Comparison of ENCODE assay signal across 7 cellular contexts in the genomic region with DNA sequence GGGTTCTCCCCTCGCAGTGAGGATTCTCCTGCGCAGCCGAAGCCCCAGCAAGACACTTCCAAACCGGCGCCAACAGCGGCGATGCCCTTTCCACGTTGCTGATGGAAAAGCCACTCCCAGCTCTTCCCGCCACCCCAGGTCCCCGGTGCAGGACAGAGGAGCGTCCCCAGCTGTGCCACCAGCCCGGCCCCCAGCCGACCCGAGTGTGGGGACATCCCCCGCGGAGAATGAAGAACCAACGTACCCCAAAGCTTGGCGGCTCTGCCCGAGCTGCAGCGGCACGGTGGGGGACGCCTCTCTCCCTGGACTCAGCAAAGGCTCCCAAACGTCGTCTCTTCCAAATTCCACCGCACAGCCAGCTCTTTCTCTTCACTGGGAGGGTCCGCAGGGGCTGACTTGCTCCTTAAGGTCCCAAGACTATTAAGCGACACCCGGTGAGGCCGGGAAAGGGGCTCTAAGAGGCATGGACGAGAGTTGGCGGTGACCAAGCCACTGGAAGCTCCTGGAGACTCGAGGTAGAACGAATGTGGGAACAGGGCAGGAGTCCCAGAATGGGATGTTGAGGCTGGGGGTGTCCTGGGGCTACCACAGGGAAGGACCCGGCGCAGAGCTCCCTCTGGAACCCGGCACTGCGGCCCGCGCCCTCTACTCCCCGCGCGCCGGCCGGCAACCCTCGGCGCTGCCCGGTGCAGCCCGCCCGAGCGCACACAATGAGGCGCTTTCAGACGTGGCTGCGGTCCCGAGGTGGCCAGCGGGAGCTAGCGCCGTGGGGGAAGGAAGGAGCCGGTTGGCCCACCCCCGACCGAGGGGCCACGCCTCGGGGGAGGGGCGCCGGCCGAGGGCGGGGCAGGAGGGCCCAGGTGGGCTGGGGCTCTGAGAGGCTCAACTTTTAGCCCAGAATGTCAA. TPM values are rescaled to one million over a fixed set of nuclear protein-coding genes. Genes with fewer than 3 reads are reported as not detected.
A peak's percentile ranks its signal among the peaks of the same experiment; 100 is the strongest.
DNase-seq lines count a peak whose midpoint lies in the region; TF ChIP-seq lines count a peak whose summit lies in the region.

A gene (minus strand): TSS at position 746 of the 906 bp plus-strand sequence. CDS start 15,613 bp downstream, outside the sequence.

- H3K4me2 ChIP-seq in mesendoderm (ENCODE audit: low read length): peak within 1 kb of the TSS; percentile 67

- no peaks in the 10 kb centered on the region for H3K9me3 ChIP-seq in HAP-1
- H3K9me3 ChIP-seq in ectodermal cell (ENCODE audit: control insufficient read depth, low read length): no peaks in the 10 kb centered on the region
- H3K9me3 ChIP-seq in tibial artery: no peaks in the 10 kb centered on the region

- WGBS in ectodermal cell, 2 experiments: 1% methylated on average over 66 of the region's 66 CpGs
- no CpG with 5 or more reads among the region's 66 CpGs for WGBS in mesendoderm (ENCODE audit: extremely low coverage, insufficient coverage, low lambda C conversion rate)

- in situ Hi-C loops in HAP-1 (cut with MboI; ENCODE audit: low sequenced_read_pairs): no loop called here
- in situ Hi-C loops in SK-MEL-5 (cut with HindIII; ENCODE audit: low pct_unique_long_range_greater_than_20kb, low sequenced_read_pairs): no loop called here

- TF ChIP-seq POLR2A in GM15510 (IDR thresholded peaks at IDR 0.05; ENCODE audit: borderline replicate concordance, extremely low read depth, insufficient read length): peak; percentile 25

- no peak within 1 kb of the TSS for H4K5ac ChIP-seq in mesendoderm (ENCODE audit: low read length)

- H3K4me1 ChIP-seq in HAP-1: peaks cover 8% of the 10 kb centered on the region
- H3K4me1 ChIP-seq in ectodermal cell (ENCODE audit: control insufficient read depth, insufficient read depth, low read length): peaks cover 3% of the 10 kb centered on the region
- peaks cover 2% of the 10 kb centered on the region for H3K4me1 ChIP-seq in mesendoderm (ENCODE audit: control insufficient read depth, low read depth, low read length)
- H3K4me1 ChIP-seq in tibial artery: peaks cover 0 to 39% (median 19%) of the 10 kb centered on the region in 4 donors

- peak; percentile 27 to 76 for DNase-seq in HAP-1 (ENCODE audit: low spot score in 2 of 2)
- DNase-seq in SK-MEL-5 (ENCODE audit: low read depth, low spot score): peak; percentile 85
- DNase-seq in mesendoderm: peak; percentile 82
- DNase-seq in tibial artery: no peak
- no peak for DNase-seq in AG08396 (ENCODE audit: low spot score)

- no peak within 1 kb of the TSS for H3K23ac ChIP-seq in mesendoderm (ENCODE audit: low read length)

- H4K8ac ChIP-seq in mesendoderm (ENCODE audit: low read depth, low read length): no peak within 1 kb of the TSS

- H3K27me3 ChIP-seq in HAP-1 (ENCODE audit: low read depth) (no peaks in the 10 kb centered on the region), ectodermal cell (ENCODE audit: control insufficient read depth, insufficient read depth, low read length, poor library complexity, severe bottlenecking) (peaks cover 8% of the 10 kb centered on the region), mesendoderm (ENCODE audit: insufficient read depth, low read length, poor library complexity) (no peaks in the 10 kb centered on the region), tibial artery (no peaks in the 10 kb centered on the region)

- no peaks in the 10 kb centered on the region for H3K79me1 ChIP-seq in mesendoderm (ENCODE audit: low read length)

- H2BK15ac ChIP-seq in mesendoderm (replicated peaks; ENCODE audit: low read depth): no peak within 1 kb of the TSS

- peak within 1 kb of the TSS; percentile 7 for H3K18ac ChIP-seq in mesendoderm (ENCODE audit: low read length)

- no peaks in the 10 kb centered on the region for H3K79me2 ChIP-seq in mesendoderm (ENCODE audit: control insufficient read depth, insufficient read depth, low read length)

- no peak for TF ChIP-seq CTCF in tibial artery (IDR thresholded peaks at IDR 0.05)

- H2BK120ac ChIP-seq in mesendoderm (ENCODE audit: low read depth, low read length): no peak within 1 kb of the TSS

- H3K4me3 ChIP-seq in HAP-1 (peak within 1 kb of the TSS; percentile 32), ectodermal cell (ENCODE audit: insufficient read depth, low read depth, low read length) (peak within 1 kb of the TSS; percentile 57), mesendoderm (ENCODE audit: low read length) (peak within 1 kb of the TSS; percentile 74), tibial artery (peak within 1 kb of the TSS; percentile 46 to 57)

- peak within 1 kb of the TSS; percentile 30 for H2BK5ac ChIP-seq in mesendoderm (ENCODE audit: low read length)

- intact Hi-C loops in tibial artery (cut with DNase I; ENCODE audit: low total_unique reads): no loop called here

- H3K27ac ChIP-seq in ectodermal cell (ENCODE audit: insufficient read depth, low read depth, low read length, poor library complexity, severe bottlenecking) (no peak within 1 kb of the TSS), mesendoderm (ENCODE audit: low read depth, low read length) (no peak within 1 kb of the TSS), tibial artery (peak within 1 kb of the TSS; percentile 42 to 56)

- peak within 1 kb of the TSS; percentile 87 for H3K9ac ChIP-seq in mesendoderm (ENCODE audit: low read length)

- peak within 1 kb of the TSS; percentile 94 for H3K56ac ChIP-seq in mesendoderm (ENCODE audit: low read length)

- H3K4ac ChIP-seq in mesendoderm (ENCODE audit: low read depth, low read length): no peak within 1 kb of the TSS

- H2AK5ac ChIP-seq in mesendoderm (ENCODE audit: low read length): no peak within 1 kb of the TSS

- H3K36me3 ChIP-seq in HAP-1 (replicated peaks) (no peaks in the 10 kb centered on the region), ectodermal cell (ENCODE audit: control insufficient read depth, insufficient read depth, low read length) (no peaks in the 10 kb centered on the region), mesendoderm (ENCODE audit: control insufficient read depth, insufficient read depth, low read length) (no peaks in the 10 kb centered on the region), tibial artery (no peaks in the 10 kb centered on the region)

RNA-seq across cellular contexts. Expression of the gene that starts here (rescaled TPM):
- total RNA-seq in SK-MEL-5 (2014; rRNA removed; shearing (Covaris generic)): 10.2 and 11.0 TPM in 2 replicates
- 23.1 and 29.4 TPM in 2 replicates for polyA plus RNA-seq in SK-MEL-5 (2015; cell fraction: cytosol; rRNA removed)
- 24.2 and 24.9 TPM in 2 replicates for polyA plus RNA-seq in SK-MEL-5 (2015; cell fraction: nucleus; rRNA removed)
- polyA plus RNA-seq in ectodermal cell (2013, experiment 1 of 4): 10.9 TPM
- 10.1 TPM for polyA plus RNA-seq in ectodermal cell (2013, experiment 2 of 4)
- 9.6 TPM for polyA plus RNA-seq in ectodermal cell (2013, experiment 3 of 4)
- 7.2 TPM for polyA plus RNA-seq in ectodermal cell (2013, experiment 4 of 4)
- polyA plus RNA-seq in mesendoderm (2013, experiment 1 of 2): 7.2 TPM
- polyA plus RNA-seq in mesendoderm (2013, experiment 2 of 2): 6.5 TPM

Comparison
In these comparisons a context has a peak if more than half of its experiments do, and no peak if none do; other contexts are left out.
1. DNase-seq: peak in HAP-1 (2 of 2), SK-MEL-5 (single experiment) and mesendoderm (single experiment); none in tibial artery (0 of 2) and AG08396 (single experiment).
2. H3K27ac ChIP-seq: peak in tibial artery (2 of 2); none in ectodermal cell (single experiment) and mesendoderm (single experiment).
3. Peak in every context shown above with its lines, with median percentiles within 50 percentile points of each other: H3K4me3 ChIP-seq.